In genomic region chr17:36948717-36949460, GRCh38 we compare ENCODE assay signal across 8 cellular contexts. TPM values are rescaled to one million over a fixed set of nuclear protein-coding genes. Genes with fewer than 3 reads are reported as not detected.
A peak's percentile ranks its signal among the peaks of the same experiment; 100 is the strongest.
DNase-seq lines count a peak whose midpoint lies in the region; ATAC-seq and TF ChIP-seq lines count a peak whose summit lies in the region.

TSS of gene AATF (plus strand) at chr17:36948954. CDS start at chr17:36949126, 172 bp downstream.

- intact Hi-C loops in left ventricle myocardium inferior (cut with micrococcal nuclease) (no loop called here), psoas muscle (cut with DNase I) (loop anchor here in 1 of 2 donors (10.0 kb wide), 2 partner anchors 314 to 414 kb away; partner anchors contain the start of genes MYO19 and PIGW)

- peak within 1 kb of the TSS; percentile 99 for H3K4me3 Mint-ChIP-seq in T-helper 17 cell

- peak; percentile 93 to 96 for DNase-seq in NCI-H187 (lab: John Stamatoyannopoulos, UW)
- peak; percentile 95 for DNase-seq in T-helper 17 cell
- peak; percentile 59 to 97 (median 90) for DNase-seq in amygdala (lab: John Stamatoyannopoulos, UW)
- peak; percentile 97 for DNase-seq in left ventricle myocardium inferior
- peak; percentile 97 to 98 for DNase-seq in psoas muscle

- H3K4me1 Mint-ChIP-seq in T-helper 17 cell, result peaks cover 46% of the 10 kb centered on the region

- TF ChIP-seq CTCF in left ventricle myocardium inferior (IDR thresholded peaks at IDR 0.05; ENCODE audit: borderline replicate concordance) (no peak), psoas muscle (IDR thresholded peaks at IDR 0.05) (no peak)

- H3K4me3 ChIP-seq in left ventricle myocardium inferior (peak within 1 kb of the TSS; percentile 89), psoas muscle (peak within 1 kb of the TSS; percentile 74), urinary bladder (ENCODE audit: low read depth, low read length) (peak within 1 kb of the TSS; percentile 83)

- peak; percentile 93 for ATAC-seq in GM18502 (IDR thresholded peaks at IDR 0.05; ENCODE audit: poor library complexity, unreplicated experiment)
- peak; percentile 86 for ATAC-seq in HG02943 (IDR thresholded peaks at IDR 0.05; ENCODE audit: low read depth, unreplicated experiment)
- peak; percentile 96 for ATAC-seq in T-helper 17 cell
- ATAC-seq in psoas muscle, result peak; percentile 99 to 100 (median 100)

- peak within 1 kb of the TSS; percentile 88 for H3K27ac ChIP-seq in left ventricle myocardium inferior (replicated peaks)
- H3K27ac ChIP-seq in psoas muscle, result peak within 1 kb of the TSS; percentile 90
- peak within 1 kb of the TSS; percentile 66 for H3K27ac ChIP-seq in urinary bladder (ENCODE audit: low read depth)

- H3K27ac Mint-ChIP-seq in T-helper 17 cell, result peak within 1 kb of the TSS; percentile 96

- H3K9me3 ChIP-seq in T-helper 17 cell (ENCODE audit: control insufficient read depth, low read length, poor library complexity, severe bottlenecking) (no peaks in the 10 kb centered on the region), left ventricle myocardium inferior (replicated peaks) (no peaks in the 10 kb centered on the region), psoas muscle (no peaks in the 10 kb centered on the region)

- WGBS in psoas muscle, 3 donors, result 0 to 1% (median 0%) methylated on average over 81 to 90 of the region's 90 CpGs
- WGBS in urinary bladder, result under 1% methylated on average over 90 of the region's 90 CpGs

- peaks cover 33% of the 10 kb centered on the region for H3K36me3 ChIP-seq in left ventricle myocardium inferior
- H3K36me3 ChIP-seq in psoas muscle (ENCODE audit: insufficient read depth in 1 of 2, low read depth in 1 of 2), result peaks cover 14 to 37% of the 10 kb centered on the region in 2 donors
- peaks cover 4% of the 10 kb centered on the region for H3K36me3 ChIP-seq in urinary bladder (ENCODE audit: insufficient read depth)

- H3K36me3 Mint-ChIP-seq in T-helper 17 cell (ENCODE audit: low read depth), result peaks cover 16% of the 10 kb centered on the region

- H3K4me1 ChIP-seq in left ventricle myocardium inferior, result peaks cover 30% of the 10 kb centered on the region
- H3K4me1 ChIP-seq in psoas muscle, result peaks cover 21% of the 10 kb centered on the region
- H3K4me1 ChIP-seq in urinary bladder (ENCODE audit: insufficient read depth), result peaks cover 2% of the 10 kb centered on the region

- peaks cover 31% of the 10 kb centered on the region for H3K27me3 Mint-ChIP-seq in T-helper 17 cell

- H3K27me3 ChIP-seq in left ventricle myocardium inferior (ENCODE audit: low read depth), result peaks cover 40% of the 10 kb centered on the region
- H3K27me3 ChIP-seq in psoas muscle (ENCODE audit: insufficient read depth in 3 of 3, low read length in 2 of 3), result peaks cover 5 to 41% (median 15%) of the 10 kb centered on the region in 3 donors

RNA-seq across cellular contexts. Expression of gene AATF, which starts in this region (rescaled TPM):
- total RNA-seq in T-helper 17 cell (10 to 100 TPM; 47.8 to 56.3 TPM), left ventricle myocardium inferior (24.2 TPM), psoas muscle (10 to 100 TPM; 23.5 to 40.6 (median 36.6) TPM), urinary bladder (11.3 TPM)
- polyA plus RNA-seq in psoas muscle (10 to 100 TPM; 41.4 to 54.8 (median 52.8) TPM), urinary bladder (46.0 TPM)

Comparison
In these comparisons a context has a peak if more than half of its experiments do, and no peak if none do; other contexts are left out.
1. Peak in every context shown above with its lines: DNase-seq, ATAC-seq, H3K4me3 ChIP-seq and H3K27ac ChIP-seq.